8 cellular contexts compared by ENCODE assay signal in genomic region chr22:26673485-26673884, GRCh38. TPM values are rescaled to one million over a fixed set of nuclear protein-coding genes. Genes with fewer than 3 reads are reported as not detected.
A peak's percentile ranks its signal among the peaks of the same experiment; 100 is the strongest.
DNase-seq lines count a peak whose midpoint lies in the region; ATAC-seq and TF ChIP-seq lines count a peak whose summit lies in the region.

No MANE protein-coding gene starts in this region.

- no peak overlapping the region for H3K14ac ChIP-seq in neuronal stem cell (ENCODE audit: low read length)

- H3K9me3 Mint-ChIP-seq in GM23338 = no peaks in the 10 kb centered on the region; the same call in 2 of the 3 replicates
- no peaks in the 10 kb centered on the region for H3K9me3 Mint-ChIP-seq in WTC11

- CTCF ChIA-PET in WTC11 (lab: Charles Lee) = interaction anchor here (0.6 to 1.9 kb wide), 14 partner anchors 8 to 358 kb away, joined by 3 to 24 read pairs (median 4); partner anchors contain the start of genes MIAT and TPST2

- no peak overlapping the region for H4K8ac ChIP-seq in neuronal stem cell (ENCODE audit: low read depth, low read length)

- ATAC-seq in GM23338 = no peak
- ATAC-seq in WTC11 = no peak
- ATAC-seq in GM18870 (IDR thresholded peaks at IDR 0.05; ENCODE audit: unreplicated experiment) = no peak
- ATAC-seq in GM18520 (IDR thresholded peaks at IDR 0.05; ENCODE audit: unreplicated experiment) = no peak

- peak overlapping the region; percentile 100 for H3K4me2 ChIP-seq in GM23338
- peak overlapping the region; percentile 95 for H3K4me2 ChIP-seq in neuronal stem cell (ENCODE audit: insufficient read depth, low read length, poor library complexity, severe bottlenecking)

- H3K79me2 ChIP-seq in GM23338 (replicated peaks; ENCODE audit: insufficient read depth) = peaks cover 13% of the 10 kb centered on the region; the same call in 1 of the 2 replicates

- no peaks in the 10 kb centered on the region for H3K9me2 ChIP-seq in GM23338 (ENCODE audit: insufficient read depth)

- peak overlapping the region; percentile 42 for H3K9ac ChIP-seq in endocrine pancreas (ENCODE audit: control insufficient read depth, insufficient read depth, low read length)
- peak overlapping the region; percentile 87 for H3K9ac ChIP-seq in neuronal stem cell (ENCODE audit: low read depth, low read length, poor library complexity)

- H3K4me1 Mint-ChIP-seq in GM23338 = peaks cover 65% of the 10 kb centered on the region
- H3K4me1 Mint-ChIP-seq in WTC11 = peaks cover 54% of the 10 kb centered on the region

- H2BK120ac ChIP-seq in neuronal stem cell (ENCODE audit: low read depth, low read length) = no peak overlapping the region

- H3K27ac ChIP-seq in GM23338 (ENCODE audit: low read depth) = peak overlapping the region; percentile 100
- H3K27ac ChIP-seq in neuronal stem cell (replicated peaks; ENCODE audit: low read length) = peak overlapping the region; percentile 95

- H3K4me1 ChIP-seq in GM23338 (ENCODE audit: insufficient read depth) (peaks cover 31% of the 10 kb centered on the region), endocrine pancreas (ENCODE audit: control insufficient read depth, insufficient read depth, low read length) (no peaks in the 10 kb centered on the region), neuronal stem cell (ENCODE audit: control insufficient read depth in 2 of 2, insufficient read depth in 1 of 2, low read depth in 1 of 2, low read length in 2 of 2) (peaks cover 18 to 27% of the 10 kb centered on the region in 2 donors)

- H2BK12ac ChIP-seq in neuronal stem cell (ENCODE audit: low read length) = no peak overlapping the region

- peaks cover 66% of the 10 kb centered on the region for H3F3A ChIP-seq in GM23338 (replicated peaks; ENCODE audit: low read depth)

- POLR2A ChIA-PET in WTC11 (lab: Charles Lee) = interaction anchor here (1.6 kb wide), 1 partner anchor 8 kb away, joined by 8 read pairs; no protein-coding TSS in a partner anchor

- H4K91ac ChIP-seq in neuronal stem cell (ENCODE audit: low read depth, low read length, poor library complexity) = no peak overlapping the region

- no peaks in the 10 kb centered on the region for H3K27me3 ChIP-seq in GM23338 (ENCODE audit: insufficient read depth)
- H3K27me3 ChIP-seq in endocrine pancreas (ENCODE audit: control insufficient read depth, insufficient read depth, low read length) = no peaks in the 10 kb centered on the region
- no peaks in the 10 kb centered on the region for H3K27me3 ChIP-seq in neuronal stem cell (ENCODE audit: control insufficient read depth in 3 of 3, insufficient read depth in 3 of 3, low read depth in 1 of 3, low read length in 3 of 3)

- 0 out of 2 replicates have a peak, but pooled peaks cover 2% of the 10 kb centered on the region for H4K20me1 ChIP-seq in GM23338 (replicated peaks; ENCODE audit: insufficient read depth)

- H3K4me3 Mint-ChIP-seq in GM23338 (peak overlapping the region; percentile 89), WTC11 (peak overlapping the region; percentile 89)

- no peak for TF ChIP-seq CTCF in GM23338 (conservative IDR thresholded peaks at IDR 0.05; ENCODE audit: low read depth in 2 of 2)
- TF ChIP-seq CTCF in WTC11 (IDR thresholded peaks at IDR 0.05) = no peak

- H2AFZ ChIP-seq in GM23338 (no peak overlapping the region; the same call in 1 of the 2 replicates), neuronal stem cell (ENCODE audit: low read length) (no peak overlapping the region)

- no peak overlapping the region for H2BK15ac ChIP-seq in neuronal stem cell (ENCODE audit: low read length)

- H3K27ac Mint-ChIP-seq in GM23338 (peak overlapping the region; percentile 91), WTC11 (peak overlapping the region; percentile 92)

- no peak overlapping the region for H2AK5ac ChIP-seq in neuronal stem cell (ENCODE audit: low read depth, low read length)

- peaks cover 2% of the 10 kb centered on the region for H3K79me1 ChIP-seq in neuronal stem cell (ENCODE audit: low read depth, low read length)

- H3K4me3 ChIP-seq in GM23338 (peak overlapping the region; percentile 96), endocrine pancreas (ENCODE audit: control insufficient read depth, insufficient read depth, low read length) (peak overlapping the region; percentile 61), neuronal stem cell (ENCODE audit: low read length in 2 of 2) (peak overlapping the region; percentile 68 to 82)

- peak overlapping the region; percentile 87 for H3K18ac ChIP-seq in neuronal stem cell (ENCODE audit: low read length)

- no peak overlapping the region for H3K4ac ChIP-seq in neuronal stem cell (ENCODE audit: low read length)

- DNase-seq in GM23338 (ENCODE audit: low spot score) (no peak), WTC11 (ENCODE audit: low spot score) (no peak), neuronal stem cell (ENCODE audit: low spot score) (no peak), retina (no peak), NCI-H2081 treated with DMSO at 0.1 percent for 48 hours (lab: John Stamatoyannopoulos, UW) (no peak)

- peaks cover 25% of the 10 kb centered on the region for H3K27me3 Mint-ChIP-seq in GM23338 (ENCODE audit: insufficient read depth, low read depth, poor library complexity)
- no peaks in the 10 kb centered on the region for H3K27me3 Mint-ChIP-seq in WTC11 (ENCODE audit: low read depth)

- H3K36me3 Mint-ChIP-seq in GM23338 (ENCODE audit: low read depth) (peaks cover 31% of the 10 kb centered on the region), WTC11 (peaks cover 8% of the 10 kb centered on the region; the same call in 1 of the 2 replicates)

- 0 out of 2 replicates have a peak, but pooled peaks cover 4% of the 10 kb centered on the region for H3K36me3 ChIP-seq in GM23338 (ENCODE audit: insufficient read depth)
- H3K36me3 ChIP-seq in endocrine pancreas (ENCODE audit: control insufficient read depth, insufficient read depth, low read length) = no peaks in the 10 kb centered on the region
- peaks cover 6 to 30% of the 10 kb centered on the region in 2 donors for H3K36me3 ChIP-seq in neuronal stem cell (replicated peaks in 1 of 2; ENCODE audit: control insufficient read depth in 2 of 2, insufficient read depth in 2 of 2, low read length in 2 of 2)

- peak overlapping the region; percentile 33 for H2BK5ac ChIP-seq in neuronal stem cell (ENCODE audit: low read length)

- H3K9me3 ChIP-seq in endocrine pancreas (ENCODE audit: control insufficient read depth, low read length) (no peaks in the 10 kb centered on the region), neuronal stem cell (replicated peaks in 1 of 2; ENCODE audit: control insufficient read depth in 2 of 2, insufficient read depth in 1 of 2, low read depth in 1 of 2, low read length in 2 of 2) (no peaks in the 10 kb centered on the region)

- no CpG with 5 or more reads among the region's 4 CpGs for WGBS in neuronal stem cell (ENCODE audit: extremely low coverage in 2 of 2, insufficient read length in 2 of 2, insufficient replicate concordance in 1 of 2), 2 donors

- no peak overlapping the region for H3K23ac ChIP-seq in neuronal stem cell (ENCODE audit: low read depth, low read length, poor library complexity)

TF ChIP-seq in GM23338, 12 proteins besides CTCF, POLR2A, EP300 and RAD21 (continues in another document):
- TF ChIP-seq POLR2AphosphoS5 (IDR thresholded peaks at IDR 0.05; ENCODE audit: low read depth) = no peak
- TF ChIP-seq JUNB (IDR thresholded peaks at IDR 0.05; ENCODE audit: unreplicated experiment) = no peak
- no peak for TF ChIP-seq ZNF331 (CRISPR knock-in tag; IDR thresholded peaks at IDR 0.05; ENCODE audit: low read depth)
- TF ChIP-seq CREB1 (CRISPR knock-in tag; IDR thresholded peaks at IDR 0.05; ENCODE audit: low read depth) = no peak

TF ChIP-seq in WTC11, 78 proteins besides CTCF, POLR2A, EP300 and RAD21 (continues in another document):
- TF ChIP-seq NFATC4 (CRISPR knock-in tag; IDR thresholded peaks at IDR 0.05) = no peak
- no peak for TF ChIP-seq NR3C1 (CRISPR knock-in tag; conservative IDR thresholded peaks at IDR 0.05; ENCODE audit: low read depth)
- no peak for TF ChIP-seq FOXP4 (CRISPR knock-in tag; IDR thresholded peaks at IDR 0.05)

RNA-seq across cellular contexts. Expression of gene MIAT, which starts 16.1 kb away (rescaled TPM):
- 51.4 and 63.6 TPM in 2 replicates for total RNA-seq in GM23338 (2014; rRNA removed; shearing (Covaris generic))
- 8.2 and 10.0 TPM in 2 replicates for polyA plus RNA-seq in GM23338 (2016; fragmentation: Nextera tagmentation; extraction: Ambion mirVana)
- 50.7 to 61.6 TPM (median 58.2 TPM) in 3 replicates for total RNA-seq in WTC11 (2021)
- polyA plus RNA-seq in neuronal stem cell (2013, experiment 1 of 2) = 42.5 TPM
- 40.0 TPM for polyA plus RNA-seq in neuronal stem cell (2013, experiment 2 of 2)

RNA-seq across cellular contexts. Expression of gene CRYBA4, which starts 51.7 kb away (rescaled TPM):
- 1.7 TPM in 1 of 2 replicates, not detected in the other for total RNA-seq in GM23338 (2014; rRNA removed; shearing (Covaris generic))
- 1.2 and 1.5 TPM in 2 replicates for polyA plus RNA-seq in GM23338 (2016; fragmentation: Nextera tagmentation; extraction: Ambion mirVana)
- total RNA-seq in WTC11 (2021) = 0.53 to 1.1 TPM (median 0.81 TPM) in 3 replicates
- 1.1 TPM for polyA plus RNA-seq in neuronal stem cell (2013, experiment 1 of 2)
- 1.2 TPM for polyA plus RNA-seq in neuronal stem cell (2013, experiment 2 of 2)

RNA-seq across cellular contexts. Expression of gene CRYBB1, which starts 55.7 kb away (rescaled TPM):
- 1.6 and 2.4 TPM in 2 replicates for total RNA-seq in GM23338 (2014; rRNA removed; shearing (Covaris generic))
- polyA plus RNA-seq in GM23338 (2016; fragmentation: Nextera tagmentation; extraction: Ambion mirVana) = 3.0 and 3.7 TPM in 2 replicates
- total RNA-seq in WTC11 (2021) = 4.0 to 5.1 TPM (median 4.6 TPM) in 3 replicates
- 0.14 TPM for polyA plus RNA-seq in neuronal stem cell (2013, experiment 1 of 2)
- polyA plus RNA-seq in neuronal stem cell (2013, experiment 2 of 2) = 0.12 TPM
